Comparison of ENCODE assay signal across 25 cellular contexts in genomic region chr12:104888892-104889291, GRCh38.
DNase-seq lines count a peak whose midpoint lies in the region; ATAC-seq, FAIRE-seq and TF ChIP-seq lines count a peak whose summit lies in the region.
"Had no signal": no experiment of that assay in that cellular context is flagged by ENCODE, and none has a peak within 500 bp of the region (broad histone marks: within the 10 kb centered on the region; RNA-seq: fewer than 3 reads in every experiment).

No MANE protein-coding gene starts in this region.

- no peak for TF ChIP-seq POLR2A in tibial nerve (IDR thresholded peaks at IDR 0.05)

- H3K27me3 ChIP-seq in pancreas (no peaks in the 10 kb centered on the region), tibial nerve (no peaks in the 10 kb centered on the region)
- H3K27me3 ChIP-seq: BE2C; BLaER1 treated with 17β-estradiol and CSF1 and Interleukin-3, amounts not matched to agents 10 nM and 100 nM had no signal

- H3K9me3 ChIP-seq in pancreas = no peaks in the 10 kb centered on the region
- H3K9me3 ChIP-seq in tibial nerve = no peaks in the 10 kb centered on the region
- H3K9me3 ChIP-seq: A549, BE2C had no signal

- FAIRE-seq in pancreas (lab: Jason Lieb, UNC) = no peak
- FAIRE-seq: A549, D721Med, GM12878, GM19239 had no signal

- DNase-seq in NCI-H2171 treated with DMSO at 0.1 percent for 48 hours (lab: John Stamatoyannopoulos, UW) (peak; percentile 48), NCI-H2171 (lab: John Stamatoyannopoulos, UW) (no peak), DMS 273 treated with DMSO at 0.1 percent for 48 hours (lab: John Stamatoyannopoulos, UW) (peak; percentile 7), NCI-H1694 (lab: John Stamatoyannopoulos, UW) (peak; percentile 39), pancreas (no peak), tibial nerve (ENCODE audit: low spot score in 2 of 2) (no peak)
- no peak for DNase-seq in activated CD8-positive, alpha-beta memory T cell treated with anti-CD3 and anti-CD28 coated beads, Interleukin-2, amount 50 U/mL, for 4 hours
- DNase-seq: 8988T; ACHN; AML-193; BE2C; CD4-positive, alpha-beta T cell; CD8-positive, alpha-beta memory T cell; DMS79; EL; GDM1; H9 had no signal

- no peak for TF ChIP-seq EP300 in tibial nerve (IDR thresholded peaks at IDR 0.05)

- TF ChIP-seq CTCF in pancreas (IDR thresholded peaks at IDR 0.05) (no peak), tibial nerve (IDR thresholded peaks at IDR 0.05) (no peak)

- peaks cover 27 to 36% (median 29%) of the 10 kb centered on the region in 3 donors for H3K4me1 ChIP-seq in pancreas
- H3K4me1 ChIP-seq in tibial nerve = no peaks in the 10 kb centered on the region
- H3K4me1 ChIP-seq: BE2C had no signal

- ATAC-seq in pancreas = peak in 3 of 4 donors; percentile 40 to 75 (median 55)
- ATAC-seq in HG02870 (IDR thresholded peaks at IDR 0.05; ENCODE audit: unreplicated experiment) = no peak
- ATAC-seq: A549, GM23338, HCT116 had no signal

- no peak overlapping the region for H3K4me3 ChIP-seq in pancreas
- H3K4me3 ChIP-seq in tibial nerve = no peak overlapping the region
- H3K4me3 ChIP-seq: A549; BLaER1 treated with 17β-estradiol and CSF1 and Interleukin-3, amounts not matched to agents 10 nM and 100 nM; GM12878; GM23338 had no signal

- no peaks in the 10 kb centered on the region for H3K36me3 ChIP-seq in pancreas
- peaks cover 0 to 9% (median 0%) of the 10 kb centered on the region in 3 donors for H3K36me3 ChIP-seq in tibial nerve
- H3K36me3 ChIP-seq: BE2C; BLaER1 treated with 17β-estradiol and CSF1 and Interleukin-3, amounts not matched to agents 10 nM and 100 nM had no signal

- intact Hi-C loops in pancreas (cut with DNase I) = no loop called here

- no peak overlapping the region for H3K27ac ChIP-seq in pancreas
- no peak overlapping the region for H3K27ac ChIP-seq in tibial nerve
- H3K27ac ChIP-seq: A549; BLaER1 treated with 17β-estradiol and CSF1 and Interleukin-3, amounts not matched to agents 10 nM and 100 nM had no signal

Comparison
In these comparisons a context has a peak if more than half of its experiments do, and no peak if none do; other contexts are left out.
1. DNase-seq: peak in NCI-H2171 treated with DMSO at 0.1 percent for 48 hours (single experiment), DMS 273 treated with DMSO at 0.1 percent for 48 hours (single experiment) and NCI-H1694 (single experiment); none in NCI-H2171 (single experiment), pancreas (0 of 6), tibial nerve (0 of 2) and activated CD8-positive, alpha-beta memory T cell treated with anti-CD3 and anti-CD28 coated beads, Interleukin-2, amount 50 U/mL, for 4 hours (single experiment).